In the genomic region with DNA sequence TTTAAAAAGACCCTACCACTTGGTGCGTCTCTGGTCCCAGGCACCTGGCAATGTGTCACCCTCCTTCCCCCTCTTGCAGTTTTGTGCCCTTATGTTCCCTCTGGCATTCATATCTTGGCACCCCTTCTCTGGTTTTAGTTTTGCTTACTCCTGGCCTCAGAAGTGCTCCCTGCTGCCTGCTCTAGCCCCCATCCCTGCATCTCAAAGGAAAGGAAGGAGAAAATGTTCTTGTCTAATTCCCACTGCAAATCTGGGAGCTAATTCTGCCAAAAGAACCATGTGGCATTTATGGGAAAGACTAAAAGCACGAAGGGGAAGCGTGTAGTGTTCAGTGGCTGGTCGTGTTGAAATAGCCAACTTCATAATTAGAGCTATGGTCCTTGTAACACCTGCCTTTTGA, we compare ENCODE assay signal across 5 cellular contexts.
"Had no signal": no experiment of that assay in that cellular context is flagged by ENCODE, and none has a peak within 500 bp of the region (broad histone marks: within the 10 kb centered on the region; RNA-seq: fewer than 3 reads in every experiment).

No MANE protein-coding gene starts in this region.

- H3K4me2 ChIP-seq: GM23338 had no signal

- H3K4me3 ChIP-seq: GM23338, K562 had no signal

- H2AFZ ChIP-seq: GM23338 had no signal

- DNase-seq: H9, HCEC 1CT, IMR-90 had no signal

- ATAC-seq: GM23338, K562 had no signal
